In genomic region chr10:27155073-27155754, GRCh38 we compare ENCODE assay signal across 1 cellular context.
TF ChIP-seq lines count a peak whose summit lies in the region.

TSS of gene MASTL (plus strand) at chr10:27155352. CDS start at chr10:27155427, 75 bp downstream.

TF ChIP-seq in Ishikawa, 13 proteins besides CTCF, POLR2A, EP300 and RAD21 (continued from another document):
- TF ChIP-seq REST (IDR thresholded peaks at IDR 0.05; ENCODE audit: low read depth) (no peak), CEBPB (IDR thresholded peaks at IDR 0.05) (no peak), CREB1 (IDR thresholded peaks at IDR 0.05; ENCODE audit: low read depth) (peak; percentile 90), TAF1 (IDR thresholded peaks at IDR 0.05; ENCODE audit: low read depth) (peak; percentile 62), YY1 (IDR thresholded peaks at IDR 0.05; ENCODE audit: low read depth) (no peak), NFIC (IDR thresholded peaks at IDR 0.05) (no peak), USF1 (IDR thresholded peaks at IDR 0.05) (no peak), TEAD4 (IDR thresholded peaks at IDR 0.05) (no peak; the same call in 1 of the 2 replicates)
